Comparison of ENCODE assay signal across 9 cellular contexts in genomic region chr12:8823565-8824300, GRCh38. TPM values are rescaled to one million over a fixed set of nuclear protein-coding genes. Genes with fewer than 3 reads are reported as not detected.
DNase-seq lines count a peak whose midpoint lies in the region; ATAC-seq and TF ChIP-seq lines count a peak whose summit lies in the region.
"Had no signal": no experiment of that assay in that cellular context is flagged by ENCODE, and none has a peak within 500 bp of the region (broad histone marks: within the 10 kb centered on the region; RNA-seq: fewer than 3 reads in every experiment).

No MANE protein-coding gene starts in this region.

- ATAC-seq in naive B cell (ENCODE audit: low read depth in 2 of 2): no peak
- no peak for ATAC-seq in GM21381 (IDR thresholded peaks at IDR 0.05; ENCODE audit: unreplicated experiment)

- no peak overlapping the region for H3K4me3 Mint-ChIP-seq in CD14-positive monocyte
- H3K4me3 Mint-ChIP-seq in endodermal cell: peak overlapping the region; percentile 3
- H3K4me3 Mint-ChIP-seq in naive B cell: no peak overlapping the region
- H3K4me3 Mint-ChIP-seq: activated naive CD8-positive, alpha-beta T cell treated with anti-CD3 and anti-CD28 coated beads, Interleukin-2, amount 10 ng/mL, durations not matched to agents 7 days and 5 days had no signal

- H3K27ac ChIP-seq in endodermal cell (ENCODE audit: low read depth, low read length): no peak overlapping the region

- DNase-seq in CD14-positive monocyte (ENCODE audit: low spot score) (no peak), LNCaP clone FGC (ENCODE audit: low read depth) (peak; percentile 44), endodermal cell (peak; percentile 94), naive B cell (peak; percentile 17), NCI-H1694 treated with DMSO at 0.1 percent for 48 hours (lab: John Stamatoyannopoulos, UW) (no peak), GF-D8 (lab: John Stamatoyannopoulos, UW) (no peak)
- no peak for DNase-seq in activated CD8-positive, alpha-beta memory T cell treated with anti-CD3 and anti-CD28 coated beads, Interleukin-2, amount 50 U/mL, for 48 hours
- DNase-seq: activated naive CD8-positive, alpha-beta T cell treated with anti-CD3 and anti-CD28 coated beads, Interleukin-2, amount 10 ng/mL, durations not matched to agents 7 days and 5 days had no signal

- H3K4me3 ChIP-seq in LNCaP clone FGC (ENCODE audit: low read depth, low read length) (no peak overlapping the region), endodermal cell (ENCODE audit: low read length) (no peak overlapping the region)

- no peaks in the 10 kb centered on the region for H3K36me3 Mint-ChIP-seq in CD14-positive monocyte
- peaks cover 19% of the 10 kb centered on the region for H3K36me3 Mint-ChIP-seq in endodermal cell (ENCODE audit: low read depth)
- H3K36me3 Mint-ChIP-seq in naive B cell: no peaks in the 10 kb centered on the region
- H3K36me3 Mint-ChIP-seq: activated naive CD8-positive, alpha-beta T cell treated with anti-CD3 and anti-CD28 coated beads, Interleukin-2, amount 10 ng/mL, durations not matched to agents 7 days and 5 days had no signal

- no peak overlapping the region for H3K27ac Mint-ChIP-seq in CD14-positive monocyte
- peak overlapping the region; percentile 5 for H3K27ac Mint-ChIP-seq in endodermal cell
- H3K27ac Mint-ChIP-seq in naive B cell: peak overlapping the region in 1 of 6 donors; percentile 5
- H3K27ac Mint-ChIP-seq: activated naive CD8-positive, alpha-beta T cell treated with anti-CD3 and anti-CD28 coated beads, Interleukin-2, amount 10 ng/mL, durations not matched to agents 7 days and 5 days had no signal

- peak; percentile 19 for TF ChIP-seq CTCF in CD14-positive monocyte (IDR thresholded peaks at IDR 0.05)
- TF ChIP-seq CTCF in LNCaP clone FGC (IDR thresholded peaks at IDR 0.05; ENCODE audit: control insufficient read depth, extremely low read depth, insufficient read depth): peak; percentile 64
- peak; percentile 100 for TF ChIP-seq CTCF in endodermal cell (conservative IDR thresholded peaks at IDR 0.05)

- H3K27me3 ChIP-seq in endodermal cell (ENCODE audit: control insufficient read depth, insufficient read depth, low read length, poor library complexity, severe bottlenecking): no peaks in the 10 kb centered on the region

- H3K4me1 Mint-ChIP-seq in CD14-positive monocyte (peaks cover 18% of the 10 kb centered on the region), endodermal cell (peaks cover 45% of the 10 kb centered on the region), naive B cell (no peaks in the 10 kb centered on the region)
- H3K4me1 Mint-ChIP-seq: activated naive CD8-positive, alpha-beta T cell treated with anti-CD3 and anti-CD28 coated beads, Interleukin-2, amount 10 ng/mL, durations not matched to agents 7 days and 5 days had no signal

- H3K36me3 ChIP-seq in endodermal cell (ENCODE audit: control insufficient read depth, insufficient read depth, low read length): peaks cover 18% of the 10 kb centered on the region

- peaks cover 17% of the 10 kb centered on the region for H3K9me3 ChIP-seq in endodermal cell (ENCODE audit: control insufficient read depth, low read length)

- H3K27me3 Mint-ChIP-seq in CD14-positive monocyte (ENCODE audit: low read depth in 3 of 3): peaks cover 3 to 7% (median 3%) of the 10 kb centered on the region in 3 donors
- H3K27me3 Mint-ChIP-seq in endodermal cell (ENCODE audit: insufficient read depth): no peaks in the 10 kb centered on the region
- H3K27me3 Mint-ChIP-seq in naive B cell: peaks cover 0 to 11% (median 10%) of the 10 kb centered on the region in 3 donors

- H3K4me1 ChIP-seq in endodermal cell (ENCODE audit: control insufficient read depth, insufficient read depth, low read length): peaks cover 9% of the 10 kb centered on the region

- WGBS in endodermal cell (ENCODE audit: insufficient coverage in 1 of 2, insufficient read length in 1 of 2), 2 experiments: 24 to 28% methylated on average over 3 to 8 of the region's 8 CpGs

- intact Hi-C loops in CD14-positive monocyte (cut with micrococcal nuclease): no loop called here

- peaks cover 0 to 3% (median 0%) of the 10 kb centered on the region in 7 donors for H3K9me3 Mint-ChIP-seq in CD14-positive monocyte
- H3K9me3 Mint-ChIP-seq in endodermal cell: peaks cover 18% of the 10 kb centered on the region
- H3K9me3 Mint-ChIP-seq in naive B cell: peaks cover 0 to 16% (median 0%) of the 10 kb centered on the region in 7 donors

- H3K9ac ChIP-seq in endodermal cell (ENCODE audit: extremely low read depth, low read length, poor library complexity, severe bottlenecking): no peak overlapping the region

RNA-seq across cellular contexts. Expression of gene A2ML1, which starts 1.3 kb away (rescaled TPM):
- polyA plus RNA-seq in CD14-positive monocyte: not detected
- total RNA-seq in endodermal cell: 10 to 100 TPM in 1 of 2 donors, 1 to 10 TPM in 1; 7.1 to 11.6 TPM
- polyA plus RNA-seq in endodermal cell (2013, experiment 1 of 2): 1.2 TPM
- polyA plus RNA-seq in endodermal cell (2013, experiment 2 of 2): 1.1 TPM
- polyA plus RNA-seq in naive B cell (ENCODE audit: low read depth in 6 of 6): not detected
- total RNA-seq: activated naive CD8-positive, alpha-beta T cell treated with anti-CD3 and anti-CD28 coated beads, Interleukin-2, amount 10 ng/mL, durations not matched to agents 7 days and 5 days had no signal

Comparison
In these comparisons a context has a peak if more than half of its experiments do, and no peak if none do; other contexts are left out.
1. DNase-seq: peak in LNCaP clone FGC (single experiment), endodermal cell (single experiment) and naive B cell (single experiment); none in CD14-positive monocyte (single experiment), NCI-H1694 treated with DMSO at 0.1 percent for 48 hours (single experiment), GF-D8 (single experiment) and activated CD8-positive, alpha-beta memory T cell treated with anti-CD3 and anti-CD28 coated beads, Interleukin-2, amount 50 U/mL, for 48 hours (single experiment).
2. CTCF ChIP-seq: peak in every context shown above with its lines; median percentile 100 in endodermal cell; 64 in LNCaP clone FGC; 19 in CD14-positive monocyte.